Comparison of ENCODE assay signal across 1 cellular context in the genomic region with DNA sequence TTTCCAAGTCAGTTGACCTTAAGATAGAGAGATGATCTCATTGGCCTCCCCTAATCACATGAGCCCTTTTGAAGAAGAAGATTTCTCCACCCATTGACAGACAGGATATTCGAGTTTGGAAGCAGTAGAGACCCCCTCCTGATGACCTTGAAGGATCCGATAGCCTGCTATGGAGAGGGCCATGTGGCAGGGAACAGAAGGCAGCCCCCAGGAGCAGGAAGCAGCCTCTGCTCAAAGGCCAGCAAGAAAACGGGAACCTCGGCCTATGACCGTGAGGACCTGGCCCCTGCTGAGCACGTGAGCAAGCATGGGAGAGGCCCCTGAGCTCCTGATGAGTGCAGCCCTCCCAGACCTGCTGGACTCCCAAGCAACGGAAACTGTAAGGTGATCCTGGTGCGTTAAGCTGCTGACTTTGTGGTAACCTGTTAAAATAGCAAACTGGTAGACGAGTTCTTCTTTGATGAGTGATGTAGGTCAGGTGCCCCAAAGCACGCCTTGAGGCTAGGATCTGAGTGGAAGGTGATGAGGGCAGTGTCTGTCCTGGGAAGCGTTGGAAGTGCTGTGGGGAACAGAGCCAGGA.
TF ChIP-seq lines count a peak whose summit lies in the region.

No MANE protein-coding gene starts in this region.

TF ChIP-seq in K562, 482 proteins besides CTCF, POLR2A, EP300 and RAD21 (continued from another document):
- TF ChIP-seq, protein P1, sequence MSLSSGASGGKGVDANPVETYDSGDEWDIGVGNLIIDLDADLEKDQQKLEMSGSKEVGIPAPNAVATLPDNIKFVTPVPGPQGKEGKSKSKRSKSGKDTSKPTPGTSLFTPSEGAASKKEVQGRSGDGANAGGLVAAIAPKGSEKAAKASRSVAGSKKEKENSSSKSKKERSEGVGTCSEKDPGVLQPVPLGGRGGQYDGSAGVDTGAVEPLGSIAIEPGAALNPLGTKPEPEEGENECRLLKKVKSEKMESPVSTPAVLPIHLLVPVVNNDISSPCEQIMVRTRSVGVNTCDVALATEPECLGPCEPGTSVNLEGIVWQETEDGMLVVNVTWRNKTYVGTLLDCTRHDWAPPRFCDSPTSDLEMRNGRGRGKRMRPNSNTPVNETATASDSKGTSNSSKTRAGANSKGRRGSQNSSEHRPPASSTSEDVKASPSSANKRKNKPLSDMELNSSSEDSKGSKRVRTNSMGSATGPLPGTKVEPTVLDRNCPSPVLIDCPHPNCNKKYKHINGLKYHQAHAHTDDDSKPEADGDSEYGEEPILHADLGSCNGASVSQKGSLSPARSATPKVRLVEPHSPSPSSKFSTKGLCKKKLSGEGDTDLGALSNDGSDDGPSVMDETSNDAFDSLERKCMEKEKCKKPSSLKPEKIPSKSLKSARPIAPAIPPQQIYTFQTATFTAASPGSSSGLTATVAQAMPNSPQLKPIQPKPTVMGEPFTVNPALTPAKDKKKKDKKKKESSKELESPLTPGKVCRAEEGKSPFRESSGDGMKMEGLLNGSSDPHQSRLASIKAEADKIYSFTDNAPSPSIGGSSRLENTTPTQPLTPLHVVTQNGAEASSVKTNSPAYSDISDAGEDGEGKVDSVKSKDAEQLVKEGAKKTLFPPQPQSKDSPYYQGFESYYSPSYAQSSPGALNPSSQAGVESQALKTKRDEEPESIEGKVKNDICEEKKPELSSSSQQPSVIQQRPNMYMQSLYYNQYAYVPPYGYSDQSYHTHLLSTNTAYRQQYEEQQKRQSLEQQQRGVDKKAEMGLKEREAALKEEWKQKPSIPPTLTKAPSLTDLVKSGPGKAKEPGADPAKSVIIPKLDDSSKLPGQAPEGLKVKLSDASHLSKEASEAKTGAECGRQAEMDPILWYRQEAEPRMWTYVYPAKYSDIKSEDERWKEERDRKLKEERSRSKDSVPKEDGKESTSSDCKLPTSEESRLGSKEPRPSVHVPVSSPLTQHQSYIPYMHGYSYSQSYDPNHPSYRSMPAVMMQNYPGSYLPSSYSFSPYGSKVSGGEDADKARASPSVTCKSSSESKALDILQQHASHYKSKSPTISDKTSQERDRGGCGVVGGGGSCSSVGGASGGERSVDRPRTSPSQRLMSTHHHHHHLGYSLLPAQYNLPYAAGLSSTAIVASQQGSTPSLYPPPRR (CRISPR knock-in tag; IDR thresholded peaks at IDR 0.05; ENCODE audit: borderline replicate concordance) = no peak
- TF ChIP-seq SMAD1 (IDR thresholded peaks at IDR 0.05; ENCODE audit: low read depth, low read length, partially characterized antibody) = no peak
- no peak for TF ChIP-seq RNF2 (IDR thresholded peaks at IDR 0.05)
- TF ChIP-seq ZFPM2 (CRISPR knock-in tag; IDR thresholded peaks at IDR 0.05) = no peak
- TF ChIP-seq HDAC6 (IDR thresholded peaks at IDR 0.05; ENCODE audit: low read depth, low read length) = no peak
- TF ChIP-seq HMG20B (CRISPR knock-in tag; IDR thresholded peaks at IDR 0.05) = no peak
- no peak for TF ChIP-seq RBM15 (IDR thresholded peaks at IDR 0.05; ENCODE audit: insufficient read depth, low read length)
- no peak for TF ChIP-seq EHMT2 (IDR thresholded peaks at IDR 0.05)
- no peak for TF ChIP-seq SMC3 (conservative IDR thresholded peaks at IDR 0.05; ENCODE audit: insufficient read depth, low read depth, low read length)
- no peak for TF ChIP-seq ZNF134 (CRISPR knock-in tag; conservative IDR thresholded peaks at IDR 0.05)
